Comparison of ENCODE assay signal across 1 cellular context in the genomic region with DNA sequence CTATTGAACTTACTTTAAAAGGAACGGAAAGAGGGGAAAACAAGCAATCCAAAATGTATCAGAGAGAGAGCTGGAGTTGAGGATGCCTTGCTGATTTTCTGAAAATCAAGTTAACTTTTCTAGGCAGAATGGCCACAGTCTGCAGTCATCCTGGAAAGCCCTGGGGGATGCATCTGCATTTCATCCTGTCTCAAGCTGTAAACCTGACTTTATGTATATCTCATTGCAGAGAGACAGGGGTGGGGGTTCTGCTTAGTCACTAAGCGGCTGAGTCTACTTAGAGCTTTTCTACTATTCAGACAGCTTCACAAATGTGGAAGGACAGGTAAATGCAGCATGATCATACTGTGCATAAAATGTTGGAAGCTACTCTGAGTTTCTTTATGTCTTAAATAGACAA.
TF ChIP-seq lines count a peak whose summit lies in the region.

No MANE protein-coding gene starts in this region.

TF ChIP-seq in HepG2, 621 proteins besides CTCF, POLR2A, EP300 and RAD21:
- TF ChIP-seq MXI1 (IDR thresholded peaks at IDR 0.05; ENCODE audit: borderline replicate concordance, low read depth, low read length), result no peak
- no peak for TF ChIP-seq TMF1 (CRISPR knock-in tag; IDR thresholded peaks at IDR 0.05; ENCODE audit: low read depth)
- TF ChIP-seq FOXM1 (CRISPR knock-in tag; IDR thresholded peaks at IDR 0.05), result no peak
- TF ChIP-seq SOX5 (CRISPR knock-in tag; IDR thresholded peaks at IDR 0.05; ENCODE audit: borderline replicate concordance), result no peak
- TF ChIP-seq PHF20 (CRISPR knock-in tag; IDR thresholded peaks at IDR 0.05), result no peak
- TF ChIP-seq, protein P1, sequence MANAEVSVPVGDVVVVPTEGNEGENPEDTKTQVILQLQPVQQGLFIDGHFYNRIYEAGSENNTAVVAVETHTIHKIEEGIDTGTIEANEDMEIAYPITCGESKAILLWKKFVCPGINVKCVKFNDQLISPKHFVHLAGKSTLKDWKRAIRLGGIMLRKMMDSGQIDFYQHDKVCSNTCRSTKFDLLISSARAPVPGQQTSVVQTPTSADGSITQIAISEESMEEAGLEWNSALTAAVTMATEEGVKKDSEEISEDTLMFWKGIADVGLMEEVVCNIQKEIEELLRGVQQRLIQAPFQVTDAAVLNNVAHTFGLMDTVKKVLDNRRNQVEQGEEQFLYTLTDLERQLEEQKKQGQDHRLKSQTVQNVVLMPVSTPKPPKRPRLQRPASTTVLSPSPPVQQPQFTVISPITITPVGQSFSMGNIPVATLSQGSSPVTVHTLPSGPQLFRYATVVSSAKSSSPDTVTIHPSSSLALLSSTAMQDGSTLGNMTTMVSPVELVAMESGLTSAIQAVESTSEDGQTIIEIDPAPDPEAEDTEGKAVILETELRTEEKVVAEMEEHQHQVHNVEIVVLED (CRISPR knock-in tag; IDR thresholded peaks at IDR 0.05; ENCODE audit: borderline replicate concordance), result no peak
- no peak for TF ChIP-seq IRX3 (CRISPR knock-in tag; IDR thresholded peaks at IDR 0.05; ENCODE audit: borderline replicate concordance, low read depth)
- no peak for TF ChIP-seq SAP130 (CRISPR knock-in tag; IDR thresholded peaks at IDR 0.05; ENCODE audit: low read depth)
- TF ChIP-seq, protein P2, sequence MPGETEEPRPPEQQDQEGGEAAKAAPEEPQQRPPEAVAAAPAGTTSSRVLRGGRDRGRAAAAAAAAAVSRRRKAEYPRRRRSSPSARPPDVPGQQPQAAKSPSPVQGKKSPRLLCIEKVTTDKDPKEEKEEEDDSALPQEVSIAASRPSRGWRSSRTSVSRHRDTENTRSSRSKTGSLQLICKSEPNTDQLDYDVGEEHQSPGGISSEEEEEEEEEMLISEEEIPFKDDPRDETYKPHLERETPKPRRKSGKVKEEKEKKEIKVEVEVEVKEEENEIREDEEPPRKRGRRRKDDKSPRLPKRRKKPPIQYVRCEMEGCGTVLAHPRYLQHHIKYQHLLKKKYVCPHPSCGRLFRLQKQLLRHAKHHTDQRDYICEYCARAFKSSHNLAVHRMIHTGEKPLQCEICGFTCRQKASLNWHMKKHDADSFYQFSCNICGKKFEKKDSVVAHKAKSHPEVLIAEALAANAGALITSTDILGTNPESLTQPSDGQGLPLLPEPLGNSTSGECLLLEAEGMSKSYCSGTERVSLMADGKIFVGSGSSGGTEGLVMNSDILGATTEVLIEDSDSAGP (CRISPR knock-in tag; IDR thresholded peaks at IDR 0.05; ENCODE audit: borderline replicate concordance), result no peak
- TF ChIP-seq, protein P3, sequence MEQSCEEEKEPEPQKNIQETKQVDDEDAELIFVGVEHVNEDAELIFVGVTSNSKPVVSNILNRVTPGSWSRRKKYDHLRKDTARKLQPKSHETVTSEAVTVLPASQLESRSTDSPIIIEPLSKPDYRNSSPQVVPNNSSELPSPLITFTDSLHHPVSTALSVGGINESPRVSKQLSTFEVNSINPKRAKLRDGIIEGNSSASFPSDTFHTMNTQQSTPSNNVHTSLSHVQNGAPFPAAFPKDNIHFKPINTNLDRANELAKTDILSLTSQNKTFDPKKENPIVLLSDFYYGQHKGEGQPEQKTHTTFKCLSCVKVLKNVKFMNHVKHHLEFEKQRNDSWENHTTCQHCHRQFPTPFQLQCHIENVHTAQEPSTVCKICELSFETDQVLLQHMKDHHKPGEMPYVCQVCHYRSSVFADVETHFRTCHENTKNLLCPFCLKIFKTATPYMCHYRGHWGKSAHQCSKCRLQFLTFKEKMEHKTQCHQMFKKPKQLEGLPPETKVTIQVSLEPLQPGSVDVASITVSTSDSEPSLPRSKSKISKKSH (CRISPR knock-in tag; IDR thresholded peaks at IDR 0.05; ENCODE audit: borderline replicate concordance), result no peak
- TF ChIP-seq CAMTA2 (CRISPR knock-in tag; IDR thresholded peaks at IDR 0.05; ENCODE audit: borderline replicate concordance), result no peak
- TF ChIP-seq U2AF1 (optimal IDR thresholded peaks at IDR 0.05; ENCODE audit: low read depth, low read length), result no peak
- TF ChIP-seq, protein P4, sequence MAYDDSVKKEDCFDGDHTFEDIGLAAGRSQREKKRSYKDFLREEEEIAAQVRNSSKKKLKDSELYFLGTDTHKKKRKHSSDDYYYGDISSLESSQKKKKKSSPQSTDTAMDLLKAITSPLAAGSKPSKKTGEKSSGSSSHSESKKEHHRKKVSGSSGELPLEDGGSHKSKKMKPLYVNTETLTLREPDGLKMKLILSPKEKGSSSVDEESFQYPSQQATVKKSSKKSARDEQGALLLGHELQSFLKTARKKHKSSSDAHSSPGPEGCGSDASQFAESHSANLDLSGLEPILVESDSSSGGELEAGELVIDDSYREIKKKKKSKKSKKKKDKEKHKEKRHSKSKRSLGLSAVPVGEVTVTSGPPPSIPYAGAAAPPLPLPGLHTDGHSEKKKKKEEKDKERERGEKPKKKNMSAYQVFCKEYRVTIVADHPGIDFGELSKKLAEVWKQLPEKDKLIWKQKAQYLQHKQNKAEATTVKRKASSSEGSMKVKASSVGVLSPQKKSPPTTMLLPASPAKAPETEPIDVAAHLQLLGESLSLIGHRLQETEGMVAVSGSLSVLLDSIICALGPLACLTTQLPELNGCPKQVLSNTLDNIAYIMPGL (CRISPR knock-in tag; IDR thresholded peaks at IDR 0.05; ENCODE audit: borderline replicate concordance in 1 of 2, low read depth in 1 of 2), result no peak
- TF ChIP-seq ZNF138 (CRISPR knock-in tag; IDR thresholded peaks at IDR 0.05; ENCODE audit: low read depth), result no peak
- TF ChIP-seq ZNF556 (CRISPR knock-in tag; IDR thresholded peaks at IDR 0.05; ENCODE audit: borderline replicate concordance), result no peak
- TF ChIP-seq KDM2A (CRISPR knock-in tag; IDR thresholded peaks at IDR 0.05; ENCODE audit: borderline replicate concordance, low read depth), result no peak
